In genomic region chr9:109549386-109549785, GRCh38 we compare ENCODE assay signal across 20 cellular contexts. TPM values are rescaled to one million over a fixed set of nuclear protein-coding genes. Genes with fewer than 3 reads are reported as not detected.
DNase-seq lines count a peak whose midpoint lies in the region; ATAC-seq lines count a peak whose summit lies in the region.
"Had no signal": no experiment of that assay in that cellular context is flagged by ENCODE, and none has a peak within 500 bp of the region (broad histone marks: within the 10 kb centered on the region; RNA-seq: fewer than 3 reads in every experiment).

No MANE protein-coding gene starts in this region.

- H3K4me2 ChIP-seq in mesendoderm (ENCODE audit: low read length) = no peak overlapping the region

- H3K9ac ChIP-seq in mesendoderm (ENCODE audit: low read length) = no peak overlapping the region

- H3K56ac ChIP-seq in mesendoderm (ENCODE audit: low read length) = no peak overlapping the region

- H3K23ac ChIP-seq in mesendoderm (ENCODE audit: low read length) = no peak overlapping the region

- no peak overlapping the region for H2BK120ac ChIP-seq in mesendoderm (ENCODE audit: low read depth, low read length)

- H2BK15ac ChIP-seq in mesendoderm (replicated peaks; ENCODE audit: low read depth) = no peak overlapping the region

- no peaks in the 10 kb centered on the region for H3K36me3 ChIP-seq in mesendoderm (ENCODE audit: control insufficient read depth, insufficient read depth, low read length)
- H3K36me3 ChIP-seq: HAP-1 had no signal

- H2AK5ac ChIP-seq in mesendoderm (ENCODE audit: low read length) = no peak overlapping the region

- peaks cover 12% of the 10 kb centered on the region for H3K9me3 Mint-ChIP-seq in activated T-cell treated with anti-CD3 and anti-CD28 coated beads, Interleukin-2, amount 50 U/mL, for 4 hours
- H3K9me3 Mint-ChIP-seq: HFFc6 had no signal

- no peak overlapping the region for H3K4ac ChIP-seq in mesendoderm (ENCODE audit: low read depth, low read length)

- peaks cover 6% of the 10 kb centered on the region for H3K27me3 Mint-ChIP-seq in activated T-cell treated with anti-CD3 and anti-CD28 coated beads, Interleukin-2, amount 50 U/mL, for 4 hours (ENCODE audit: low read depth)

- no peaks in the 10 kb centered on the region for H3K36me3 Mint-ChIP-seq in activated T-cell treated with anti-CD3 and anti-CD28 coated beads, Interleukin-2, amount 50 U/mL, for 4 hours (ENCODE audit: insufficient read depth)

- no peak overlapping the region for H3K4me3 Mint-ChIP-seq in activated T-cell treated with anti-CD3 and anti-CD28 coated beads, Interleukin-2, amount 50 U/mL, for 4 hours
- H3K4me3 Mint-ChIP-seq: CD4-positive, alpha-beta memory T cell; HFFc6 had no signal

- H3K4me1 Mint-ChIP-seq in activated T-cell treated with anti-CD3 and anti-CD28 coated beads, Interleukin-2, amount 50 U/mL, for 4 hours (ENCODE audit: low read depth) = no peaks in the 10 kb centered on the region
- H3K4me1 Mint-ChIP-seq: CD4-positive, alpha-beta memory T cell had no signal

- WGBS in mesendoderm (ENCODE audit: extremely low coverage, insufficient coverage, low lambda C conversion rate) = no CpG with 5 or more reads among the region's 1 CpG

- no peaks in the 10 kb centered on the region for H3K79me2 ChIP-seq in mesendoderm (ENCODE audit: control insufficient read depth, insufficient read depth, low read length)

- H3K18ac ChIP-seq in mesendoderm (ENCODE audit: low read length) = no peak overlapping the region

- H3K27me3 ChIP-seq in mesendoderm (ENCODE audit: insufficient read depth, low read length, poor library complexity) = no peaks in the 10 kb centered on the region

- no peak overlapping the region for H3K4me3 ChIP-seq in mesendoderm (ENCODE audit: low read length)
- H3K4me3 ChIP-seq: GM12878, HAP-1 had no signal

- no peak overlapping the region for H4K8ac ChIP-seq in mesendoderm (ENCODE audit: low read depth, low read length)

- ATAC-seq in GM21576 (IDR thresholded peaks at IDR 0.05; ENCODE audit: unreplicated experiment) = no peak
- no peak for ATAC-seq in activated T-cell treated with anti-CD3 and anti-CD28 coated beads, Interleukin-2, amount 50 U/mL, for 4 hours
- ATAC-seq: GM12878 had no signal

- DNase-seq in Daoy (ENCODE audit: low read depth) = peak; percentile 26
- peak; percentile 16 for DNase-seq in M059J (ENCODE audit: low read depth)
- peak; percentile 64 for DNase-seq in amniotic epithelial cell (ENCODE audit: low read depth)
- peak; percentile 58 for DNase-seq in mesendoderm
- no peak for DNase-seq in NCI-H345 (lab: John Stamatoyannopoulos, UW)
- no peak for DNase-seq in SIG-M5 (lab: John Stamatoyannopoulos, UW)
- DNase-seq in activated T-cell treated with anti-CD3 and anti-CD28 coated beads, Interleukin-2, amount 50 U/mL, for 4 hours = no peak
- DNase-seq: 8988T; C1 segment of cervical spinal cord; Calu3; CD4-positive, alpha-beta memory T cell; COR-L47; DND-41; EL; GDM1; GOT3; HFFc6 had no signal

- no peaks in the 10 kb centered on the region for H3K4me1 ChIP-seq in mesendoderm (ENCODE audit: control insufficient read depth, low read depth, low read length)
- H3K4me1 ChIP-seq: HAP-1 had no signal

- no peak overlapping the region for H3K27ac ChIP-seq in mesendoderm (ENCODE audit: low read depth, low read length)

- H2BK5ac ChIP-seq in mesendoderm (ENCODE audit: low read length) = no peak overlapping the region

- no peaks in the 10 kb centered on the region for H3K79me1 ChIP-seq in mesendoderm (ENCODE audit: low read length)

- H4K5ac ChIP-seq in mesendoderm (ENCODE audit: low read length) = no peak overlapping the region

RNA-seq across cellular contexts. Expression of gene PTPN3, which starts 51.3 kb away (rescaled TPM):
- total RNA-seq in Daoy (2014; rRNA removed; shearing (Covaris generic)) = 10.4 and 25.4 TPM in 2 replicates
- 7.3 and 9.9 TPM in 2 replicates for total RNA-seq in M059J (2014; rRNA removed; shearing (Covaris generic))
- polyA plus RNA-seq in mesendoderm (2013, experiment 1 of 2) = 0.80 TPM
- 0.91 TPM for polyA plus RNA-seq in mesendoderm (2013, experiment 2 of 2)
- total RNA-seq in activated T-cell treated with anti-CD3 and anti-CD28 coated beads, Interleukin-2, amount 50 U/mL, for 4 hours = under 1 TPM; 0.03 to 0.18 (median 0.08) TPM
- total RNA-seq: CD4-positive, alpha-beta memory T cell; HFFc6 had no signal
- polyA plus RNA-seq: CD4-positive, alpha-beta memory T cell had no signal

Comparison
In these comparisons a context has a peak if more than half of its experiments do, and no peak if none do; other contexts are left out.
1. DNase-seq: peak in Daoy (single experiment), M059J (single experiment), amniotic epithelial cell (single experiment) and mesendoderm (single experiment); none in NCI-H345 (single experiment), SIG-M5 (single experiment) and activated T-cell treated with anti-CD3 and anti-CD28 coated beads, Interleukin-2, amount 50 U/mL, for 4 hours (single experiment).